1 cellular context compared by ENCODE assay signal in genomic region chr3:31552103-31552502, GRCh38.
TF ChIP-seq lines count a peak whose summit lies in the region.

No MANE protein-coding gene starts in this region.

TF ChIP-seq in K562, 482 proteins besides CTCF, POLR2A, EP300 and RAD21 (continued from another document):
- no peak for TF ChIP-seq ESRRA (IDR thresholded peaks at IDR 0.05; ENCODE audit: borderline replicate concordance, low read depth)
- TF ChIP-seq, protein P1, sequence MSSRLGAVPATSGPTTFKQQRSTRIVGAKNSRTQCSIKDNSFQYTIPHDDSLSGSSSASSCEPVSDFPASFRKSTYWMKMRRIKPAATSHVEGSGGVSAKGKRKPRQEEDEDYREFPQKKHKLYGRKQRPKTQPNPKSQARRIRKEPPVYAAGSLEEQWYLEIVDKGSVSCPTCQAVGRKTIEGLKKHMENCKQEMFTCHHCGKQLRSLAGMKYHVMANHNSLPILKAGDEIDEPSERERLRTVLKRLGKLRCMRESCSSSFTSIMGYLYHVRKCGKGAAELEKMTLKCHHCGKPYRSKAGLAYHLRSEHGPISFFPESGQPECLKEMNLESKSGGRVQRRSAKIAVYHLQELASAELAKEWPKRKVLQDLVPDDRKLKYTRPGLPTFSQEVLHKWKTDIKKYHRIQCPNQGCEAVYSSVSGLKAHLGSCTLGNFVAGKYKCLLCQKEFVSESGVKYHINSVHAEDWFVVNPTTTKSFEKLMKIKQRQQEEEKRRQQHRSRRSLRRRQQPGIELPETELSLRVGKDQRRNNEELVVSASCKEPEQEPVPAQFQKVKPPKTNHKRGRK (tag; IDR thresholded peaks at IDR 0.05): no peak
- TF ChIP-seq MAFG (tag; conservative IDR thresholded peaks at IDR 0.05): 0 out of 2 replicates have a peak, but pooled peaks have one; percentile 14
- no peak for TF ChIP-seq GABPA (tag; conservative IDR thresholded peaks at IDR 0.05; ENCODE audit: low read depth)
- peak; percentile 38 for TF ChIP-seq C11orf30 (IDR thresholded peaks at IDR 0.05; ENCODE audit: low read depth)
- TF ChIP-seq SREBF1 (IDR thresholded peaks at IDR 0.05; ENCODE audit: borderline replicate concordance, low read depth, low read length): no peak
- TF ChIP-seq HMGN3 (IDR thresholded peaks at IDR 0.05; ENCODE audit: borderline replicate concordance, extremely low read depth, insufficient read length, low read depth, low read length): no peak
- TF ChIP-seq, protein P2, sequence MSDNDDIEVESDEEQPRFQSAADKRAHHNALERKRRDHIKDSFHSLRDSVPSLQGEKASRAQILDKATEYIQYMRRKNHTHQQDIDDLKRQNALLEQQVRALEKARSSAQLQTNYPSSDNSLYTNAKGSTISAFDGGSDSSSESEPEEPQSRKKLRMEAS (CRISPR knock-in tag; IDR thresholded peaks at IDR 0.05): no peak
- no peak for TF ChIP-seq CREB1 (IDR thresholded peaks at IDR 0.05)
- TF ChIP-seq CREB1 (CRISPR knock-in tag; IDR thresholded peaks at IDR 0.05): no peak
- no peak for TF ChIP-seq TARDBP (IDR thresholded peaks at IDR 0.05)
- TF ChIP-seq POLR3G (IDR thresholded peaks at IDR 0.05; ENCODE audit: extremely low read depth, insufficient read length, insufficient replicate concordance): no peak
- TF ChIP-seq, protein P3, sequence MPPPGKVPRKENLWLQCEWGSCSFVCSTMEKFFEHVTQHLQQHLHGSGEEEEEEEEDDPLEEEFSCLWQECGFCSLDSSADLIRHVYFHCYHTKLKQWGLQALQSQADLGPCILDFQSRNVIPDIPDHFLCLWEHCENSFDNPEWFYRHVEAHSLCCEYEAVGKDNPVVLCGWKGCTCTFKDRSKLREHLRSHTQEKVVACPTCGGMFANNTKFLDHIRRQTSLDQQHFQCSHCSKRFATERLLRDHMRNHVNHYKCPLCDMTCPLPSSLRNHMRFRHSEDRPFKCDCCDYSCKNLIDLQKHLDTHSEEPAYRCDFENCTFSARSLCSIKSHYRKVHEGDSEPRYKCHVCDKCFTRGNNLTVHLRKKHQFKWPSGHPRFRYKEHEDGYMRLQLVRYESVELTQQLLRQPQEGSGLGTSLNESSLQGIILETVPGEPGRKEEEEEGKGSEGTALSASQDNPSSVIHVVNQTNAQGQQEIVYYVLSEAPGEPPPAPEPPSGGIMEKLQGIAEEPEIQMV (tag; conservative IDR thresholded peaks at IDR 0.05; ENCODE audit: low read depth): no peak
- no peak for TF ChIP-seq MCM3 (IDR thresholded peaks at IDR 0.05)
- TF ChIP-seq ZNF124 (CRISPR knock-in tag; IDR thresholded peaks at IDR 0.05): no peak
- TF ChIP-seq ZSCAN32 (CRISPR knock-in tag; IDR thresholded peaks at IDR 0.05): no peak
- TF ChIP-seq TAL1 (IDR thresholded peaks at IDR 0.05): no peak
- TF ChIP-seq, protein P4, sequence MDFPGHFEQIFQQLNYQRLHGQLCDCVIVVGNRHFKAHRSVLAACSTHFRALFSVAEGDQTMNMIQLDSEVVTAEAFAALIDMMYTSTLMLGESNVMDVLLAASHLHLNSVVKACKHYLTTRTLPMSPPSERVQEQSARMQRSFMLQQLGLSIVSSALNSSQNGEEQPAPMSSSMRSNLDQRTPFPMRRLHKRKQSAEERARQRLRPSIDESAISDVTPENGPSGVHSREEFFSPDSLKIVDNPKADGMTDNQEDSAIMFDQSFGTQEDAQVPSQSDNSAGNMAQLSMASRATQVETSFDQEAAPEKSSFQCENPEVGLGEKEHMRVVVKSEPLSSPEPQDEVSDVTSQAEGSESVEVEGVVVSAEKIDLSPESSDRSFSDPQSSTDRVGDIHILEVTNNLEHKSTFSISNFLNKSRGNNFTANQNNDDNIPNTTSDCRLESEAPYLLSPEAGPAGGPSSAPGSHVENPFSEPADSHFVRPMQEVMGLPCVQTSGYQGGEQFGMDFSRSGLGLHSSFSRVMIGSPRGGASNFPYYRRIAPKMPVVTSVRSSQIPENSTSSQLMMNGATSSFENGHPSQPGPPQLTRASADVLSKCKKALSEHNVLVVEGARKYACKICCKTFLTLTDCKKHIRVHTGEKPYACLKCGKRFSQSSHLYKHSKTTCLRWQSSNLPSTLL (IDR thresholded peaks at IDR 0.05): no peak
